Comparison of ENCODE assay signal across 1 cellular context in genomic region chr21:35616090-35616489, GRCh38.
TF ChIP-seq lines count a peak whose summit lies in the region.

No MANE protein-coding gene starts in this region.

TF ChIP-seq in K562, 482 proteins besides CTCF, POLR2A, EP300 and RAD21 (continued from another document):
- TF ChIP-seq, protein P1, sequence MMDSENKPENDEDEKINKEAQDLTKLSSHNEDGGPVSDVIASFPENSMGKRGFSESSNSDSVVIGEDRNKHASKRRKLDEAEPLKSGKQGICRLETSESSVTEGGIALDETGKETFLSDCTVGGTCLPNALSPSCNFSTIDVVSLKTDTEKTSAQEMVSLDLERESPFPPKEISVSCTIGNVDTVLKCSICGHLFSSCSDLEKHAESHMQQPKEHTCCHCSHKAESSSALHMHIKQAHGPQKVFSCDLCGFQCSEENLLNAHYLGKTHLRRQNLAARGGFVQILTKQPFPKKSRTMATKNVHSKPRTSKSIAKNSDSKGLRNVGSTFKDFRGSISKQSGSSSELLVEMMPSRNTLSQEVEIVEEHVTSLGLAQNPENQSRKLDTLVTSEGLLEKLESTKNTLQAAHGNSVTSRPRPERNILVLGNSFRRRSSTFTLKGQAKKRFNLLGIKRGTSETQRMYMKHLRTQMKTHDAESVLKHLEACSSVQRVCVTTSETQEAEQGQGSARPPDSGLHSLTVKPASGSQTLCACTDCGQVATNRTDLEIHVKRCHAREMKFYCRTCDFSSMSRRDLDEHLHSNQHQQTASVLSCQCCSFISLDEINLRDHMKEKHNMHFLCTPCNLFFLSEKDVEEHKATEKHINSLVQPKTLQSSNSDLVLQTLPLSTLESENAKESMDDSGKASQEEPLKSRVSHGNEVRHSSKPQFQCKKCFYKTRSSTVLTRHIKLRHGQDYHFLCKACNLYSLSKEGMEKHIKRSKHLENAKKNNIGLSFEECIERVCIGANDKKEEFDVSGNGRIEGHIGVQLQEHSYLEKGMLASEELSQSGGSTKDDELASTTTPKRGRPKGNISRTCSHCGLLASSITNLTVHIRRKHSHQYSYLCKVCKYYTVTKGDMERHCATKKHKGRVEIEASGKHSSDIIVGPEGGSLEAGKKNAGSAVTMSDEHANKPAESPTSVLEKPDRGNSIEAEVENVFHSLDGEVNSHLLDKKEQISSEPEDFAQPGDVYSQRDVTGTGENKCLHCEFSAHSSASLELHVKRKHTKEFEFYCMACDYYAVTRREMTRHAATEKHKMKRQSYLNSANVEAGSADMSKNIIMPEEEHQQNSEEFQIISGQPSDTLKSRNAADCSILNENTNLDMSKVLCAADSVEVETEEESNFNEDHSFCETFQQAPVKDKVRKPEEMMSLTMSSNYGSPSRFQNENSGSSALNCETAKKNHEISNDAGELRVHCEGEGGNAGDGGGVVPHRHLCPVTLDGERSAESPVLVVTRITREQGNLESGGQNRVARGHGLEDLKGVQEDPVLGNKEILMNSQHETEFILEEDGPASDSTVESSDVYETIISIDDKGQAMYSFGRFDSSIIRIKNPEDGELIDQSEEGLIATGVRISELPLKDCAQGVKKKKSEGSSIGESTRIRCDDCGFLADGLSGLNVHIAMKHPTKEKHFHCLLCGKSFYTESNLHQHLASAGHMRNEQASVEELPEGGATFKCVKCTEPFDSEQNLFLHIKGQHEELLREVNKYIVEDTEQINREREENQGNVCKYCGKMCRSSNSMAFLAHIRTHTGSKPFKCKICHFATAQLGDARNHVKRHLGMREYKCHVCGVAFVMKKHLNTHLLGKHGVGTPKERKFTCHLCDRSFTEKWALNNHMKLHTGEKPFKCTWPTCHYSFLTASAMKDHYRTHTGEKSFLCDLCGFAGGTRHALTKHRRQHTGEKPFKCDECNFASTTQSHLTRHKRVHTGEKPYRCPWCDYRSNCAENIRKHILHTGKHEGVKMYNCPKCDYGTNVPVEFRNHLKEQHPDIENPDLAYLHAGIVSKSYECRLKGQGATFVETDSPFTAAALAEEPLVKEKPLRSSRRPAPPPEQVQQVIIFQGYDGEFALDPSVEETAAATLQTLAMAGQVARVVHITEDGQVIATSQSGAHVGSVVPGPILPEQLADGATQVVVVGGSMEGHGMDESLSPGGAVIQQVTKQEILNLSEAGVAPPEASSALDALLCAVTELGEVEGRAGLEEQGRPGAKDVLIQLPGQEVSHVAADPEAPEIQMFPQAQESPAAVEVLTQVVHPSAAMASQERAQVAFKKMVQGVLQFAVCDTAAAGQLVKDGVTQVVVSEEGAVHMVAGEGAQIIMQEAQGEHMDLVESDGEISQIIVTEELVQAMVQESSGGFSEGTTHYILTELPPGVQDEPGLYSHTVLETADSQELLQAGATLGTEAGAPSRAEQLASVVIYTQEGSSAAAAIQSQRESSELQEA (IDR thresholded peaks at IDR 0.05; ENCODE audit: low read depth), result no peak
- no peak for TF ChIP-seq FOXJ3 (CRISPR knock-in tag; IDR thresholded peaks at IDR 0.05)
- TF ChIP-seq ZNF408 (CRISPR knock-in tag; IDR thresholded peaks at IDR 0.05; ENCODE audit: low read depth), result no peak
- no peak for TF ChIP-seq IFI16 (CRISPR knock-in tag; IDR thresholded peaks at IDR 0.05)
- TF ChIP-seq, protein P2, sequence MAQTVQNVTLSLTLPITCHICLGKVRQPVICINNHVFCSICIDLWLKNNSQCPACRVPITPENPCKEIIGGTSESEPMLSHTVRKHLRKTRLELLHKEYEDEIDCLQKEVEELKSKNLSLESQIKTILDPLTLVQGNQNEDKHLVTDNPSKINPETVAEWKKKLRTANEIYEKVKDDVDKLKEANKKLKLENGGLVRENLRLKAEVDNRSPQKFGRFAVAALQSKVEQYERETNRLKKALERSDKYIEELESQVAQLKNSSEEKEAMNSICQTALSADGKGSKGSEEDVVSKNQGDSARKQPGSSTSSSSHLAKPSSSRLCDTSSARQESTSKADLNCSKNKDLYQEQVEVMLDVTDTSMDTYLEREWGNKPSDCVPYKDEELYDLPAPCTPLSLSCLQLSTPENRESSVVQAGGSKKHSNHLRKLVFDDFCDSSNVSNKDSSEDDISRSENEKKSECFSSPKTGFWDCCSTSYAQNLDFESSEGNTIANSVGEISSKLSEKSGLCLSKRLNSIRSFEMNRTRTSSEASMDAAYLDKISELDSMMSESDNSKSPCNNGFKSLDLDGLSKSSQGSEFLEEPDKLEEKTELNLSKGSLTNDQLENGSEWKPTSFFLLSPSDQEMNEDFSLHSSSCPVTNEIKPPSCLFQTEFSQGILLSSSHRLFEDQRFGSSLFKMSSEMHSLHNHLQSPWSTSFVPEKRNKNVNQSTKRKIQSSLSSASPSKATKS (CRISPR knock-in tag; IDR thresholded peaks at IDR 0.05), result no peak
- TF ChIP-seq STAT5B (CRISPR knock-in tag; IDR thresholded peaks at IDR 0.05), result no peak
- TF ChIP-seq L3MBTL2 (IDR thresholded peaks at IDR 0.05), result no peak
- TF ChIP-seq DPF2 (IDR thresholded peaks at IDR 0.05), result no peak
- TF ChIP-seq, protein P3, sequence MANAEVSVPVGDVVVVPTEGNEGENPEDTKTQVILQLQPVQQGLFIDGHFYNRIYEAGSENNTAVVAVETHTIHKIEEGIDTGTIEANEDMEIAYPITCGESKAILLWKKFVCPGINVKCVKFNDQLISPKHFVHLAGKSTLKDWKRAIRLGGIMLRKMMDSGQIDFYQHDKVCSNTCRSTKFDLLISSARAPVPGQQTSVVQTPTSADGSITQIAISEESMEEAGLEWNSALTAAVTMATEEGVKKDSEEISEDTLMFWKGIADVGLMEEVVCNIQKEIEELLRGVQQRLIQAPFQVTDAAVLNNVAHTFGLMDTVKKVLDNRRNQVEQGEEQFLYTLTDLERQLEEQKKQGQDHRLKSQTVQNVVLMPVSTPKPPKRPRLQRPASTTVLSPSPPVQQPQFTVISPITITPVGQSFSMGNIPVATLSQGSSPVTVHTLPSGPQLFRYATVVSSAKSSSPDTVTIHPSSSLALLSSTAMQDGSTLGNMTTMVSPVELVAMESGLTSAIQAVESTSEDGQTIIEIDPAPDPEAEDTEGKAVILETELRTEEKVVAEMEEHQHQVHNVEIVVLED (CRISPR knock-in tag; IDR thresholded peaks at IDR 0.05), result no peak
- TF ChIP-seq CEBPG (CRISPR knock-in tag; IDR thresholded peaks at IDR 0.05), result no peak
- TF ChIP-seq CEBPG (tag; conservative IDR thresholded peaks at IDR 0.05 in 1 of 2, IDR thresholded peaks at IDR 0.05 in 1 of 2), result peak; percentile 78 to 92
